19 cellular contexts compared by ENCODE assay signal in the genomic region with DNA sequence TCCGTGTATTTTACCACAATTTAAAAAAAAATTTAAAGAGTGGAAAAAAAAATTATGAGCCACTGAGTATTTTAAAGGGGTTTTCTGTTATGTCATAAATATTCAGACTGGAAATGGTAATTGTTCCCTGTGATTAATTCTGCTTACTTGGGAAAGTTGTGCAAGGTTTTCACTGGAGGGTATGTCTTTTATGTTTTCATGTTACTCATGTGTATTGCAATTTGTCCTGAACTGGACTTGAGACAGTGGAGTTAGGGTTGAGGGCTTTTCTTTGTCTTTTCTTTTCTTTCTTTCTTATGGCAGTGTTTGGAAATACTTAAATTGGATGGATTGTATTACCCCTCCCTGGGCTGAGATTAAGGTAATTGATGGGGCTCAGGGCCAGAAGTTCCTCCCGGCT.
"Had no signal": no experiment of that assay in that cellular context is flagged by ENCODE, and none has a peak within 500 bp of the region (broad histone marks: within the 10 kb centered on the region; RNA-seq: fewer than 3 reads in every experiment).

No MANE protein-coding gene starts in this region.

- H3K27ac ChIP-seq: coronary artery, esophagus squamous epithelium, neural progenitor cell, ovary had no signal

- FAIRE-seq: kidney, urothelium cell line had no signal

- H3K4me3 Mint-ChIP-seq: effector memory CD8-positive, alpha-beta T cell; immature natural killer cell; naive thymus-derived CD4-positive, alpha-beta T cell; neural progenitor cell had no signal

- H3K4me2 ChIP-seq: neural progenitor cell, smooth muscle cell had no signal

- H3K9me3 ChIP-seq: esophagus squamous epithelium, ovary had no signal

- DNase-seq: effector memory CD8-positive, alpha-beta T cell; esophagus squamous epithelium; foreskin fibroblast; immature natural killer cell; kidney; left cardiac atrium; left ventricle myocardium superior; mesendoderm; naive thymus-derived CD4-positive, alpha-beta T cell; nucleus accumbens; ovary; right cardiac atrium; stimulated activated CD4-positive, alpha-beta T cell treated with anti-CD3 and anti-CD28 coated beads, Interleukin-2, amount 100 ng/mL, for 48 hours; stimulated activated naive CD4-positive, alpha-beta T cell treated with Interleukin-2 at 50 U/mL for 16 hours had no signal

- H2AFZ ChIP-seq: neural progenitor cell had no signal

- H3K27me3 ChIP-seq: ovary had no signal

- H3K9ac ChIP-seq: neural progenitor cell had no signal

- H3K27ac Mint-ChIP-seq: effector memory CD8-positive, alpha-beta T cell; immature natural killer cell; naive thymus-derived CD4-positive, alpha-beta T cell; neural progenitor cell had no signal

- H3K36me3 Mint-ChIP-seq: immature natural killer cell; naive thymus-derived CD4-positive, alpha-beta T cell had no signal

- H3K4me1 Mint-ChIP-seq: immature natural killer cell; naive thymus-derived CD4-positive, alpha-beta T cell had no signal

- H3K36me3 ChIP-seq: esophagus squamous epithelium, neural progenitor cell, ovary had no signal

- H3K4me3 ChIP-seq: coronary artery, esophagus squamous epithelium, lung, neural progenitor cell, ovary, smooth muscle cell had no signal
